ENCODE assay signal across 33 cellular contexts in genomic region chr2:85961053-85961452, GRCh38.
"Had no signal": no experiment of that assay in that cellular context is flagged by ENCODE, and none has a peak within 500 bp of the region (broad histone marks: within the 10 kb centered on the region; RNA-seq: fewer than 3 reads in every experiment).

No MANE protein-coding gene starts in this region.

- H3K27me3 ChIP-seq: MG63 had no signal

- H3K27me3 Mint-ChIP-seq: activated CD4-positive, alpha-beta memory T cell treated with anti-CD3 and anti-CD28 coated beads, Interleukin-2, amount 10 ng/mL, durations not matched to agents 7 days and 5 days; activated naive CD8-positive, alpha-beta T cell; activated naive CD8-positive, alpha-beta T cell treated with anti-CD3 and anti-CD28 coated beads, Interleukin-2, amount 50 U/mL, for 24 hours; activated T-cell treated with anti-CD3 and anti-CD28 coated beads, Interleukin-2, amount 50 U/mL, for 24 hours; brain had no signal

- H2AFZ ChIP-seq: PC-9 had no signal

- H3K36me3 Mint-ChIP-seq: activated naive CD8-positive, alpha-beta T cell; brain had no signal

- DNase-seq: activated CD4-positive, alpha-beta memory T cell treated with anti-CD3 and anti-CD28 coated beads, Interleukin-2, amount 10 ng/mL, durations not matched to agents 7 days and 5 days; activated CD4-positive, alpha-beta T cell treated with anti-CD3 and anti-CD28 coated beads for 1 hour; activated CD4-positive, alpha-beta T cell treated with anti-CD3 and anti-CD28 coated beads for 48 hours; activated CD4-positive, CD25-positive, alpha-beta regulatory T cell; activated gamma-delta T cell; activated naive CD4-positive, alpha-beta T cell treated with Interleukin-2 at 50 U/mL for 16 hours; activated naive CD8-positive, alpha-beta T cell treated with anti-CD3 and anti-CD28 coated beads, Interleukin-2, amount 50 U/mL, for 24 hours; activated T-cell treated with anti-CD3 and anti-CD28 coated beads, Interleukin-2, amount 50 U/mL, for 24 hours; anterior cingulate cortex; caudate nucleus; cerebellar nuclear complex; Kasumi-1; KG1; MG63; NCI-H1048; NCI-H1105 treated with DMSO at 0.1 percent for 48 hours; NCI-H1436; NCI-H1694; NCI-H2029; NCI-H345; NCI-H524 treated with DMSO at 0.1 percent for 48 hours; PC-9; Right ventricle myocardium superior; SW 1271; T-helper 1 cell; T-helper 2 cell; T-helper 9 cell; WERI-Rb-1 had no signal

- H3K27ac Mint-ChIP-seq: activated CD4-positive, alpha-beta memory T cell treated with anti-CD3 and anti-CD28 coated beads, Interleukin-2, amount 10 ng/mL, durations not matched to agents 7 days and 5 days; activated naive CD8-positive, alpha-beta T cell; activated naive CD8-positive, alpha-beta T cell treated with anti-CD3 and anti-CD28 coated beads, Interleukin-2, amount 50 U/mL, for 24 hours; activated T-cell treated with anti-CD3 and anti-CD28 coated beads, Interleukin-2, amount 50 U/mL, for 24 hours; activated T-helper 2 cell treated with anti-CD3 and anti-CD28 coated beads, Interferon-gamma antibody, Interleukin-2, Interleukin-4, amounts not matched to agents 10 μg/mL and 5 μg/mL and 100 μg/mL, durations not matched to agents 14 hours and 24 hours and 36 hours; brain had no signal

- H3K4me3 Mint-ChIP-seq: activated CD4-positive, alpha-beta memory T cell treated with anti-CD3 and anti-CD28 coated beads, Interleukin-2, amount 10 ng/mL, durations not matched to agents 7 days and 5 days; activated naive CD8-positive, alpha-beta T cell; activated naive CD8-positive, alpha-beta T cell treated with anti-CD3 and anti-CD28 coated beads, Interleukin-2, amount 50 U/mL, for 24 hours; activated T-cell treated with anti-CD3 and anti-CD28 coated beads, Interleukin-2, amount 50 U/mL, for 24 hours; brain had no signal

- H3K4me3 ChIP-seq: MG63, PC-9 had no signal

- FAIRE-seq: bronchial epithelial cell, RCC 7860 had no signal

- ATAC-seq: activated naive CD8-positive, alpha-beta T cell treated with anti-CD3 and anti-CD28 coated beads, Interleukin-2, amount 50 U/mL, for 24 hours had no signal

- H3K36me3 ChIP-seq: MG63, WERI-Rb-1 had no signal

- H3K9me3 Mint-ChIP-seq: activated naive CD8-positive, alpha-beta T cell treated with anti-CD3 and anti-CD28 coated beads, Interleukin-2, amount 50 U/mL, for 24 hours had no signal

- H3K4me2 ChIP-seq: PC-9 had no signal

- H3K27ac ChIP-seq: PC-9, WERI-Rb-1 had no signal
